8 cellular contexts compared by ENCODE assay signal in the genomic region with DNA sequence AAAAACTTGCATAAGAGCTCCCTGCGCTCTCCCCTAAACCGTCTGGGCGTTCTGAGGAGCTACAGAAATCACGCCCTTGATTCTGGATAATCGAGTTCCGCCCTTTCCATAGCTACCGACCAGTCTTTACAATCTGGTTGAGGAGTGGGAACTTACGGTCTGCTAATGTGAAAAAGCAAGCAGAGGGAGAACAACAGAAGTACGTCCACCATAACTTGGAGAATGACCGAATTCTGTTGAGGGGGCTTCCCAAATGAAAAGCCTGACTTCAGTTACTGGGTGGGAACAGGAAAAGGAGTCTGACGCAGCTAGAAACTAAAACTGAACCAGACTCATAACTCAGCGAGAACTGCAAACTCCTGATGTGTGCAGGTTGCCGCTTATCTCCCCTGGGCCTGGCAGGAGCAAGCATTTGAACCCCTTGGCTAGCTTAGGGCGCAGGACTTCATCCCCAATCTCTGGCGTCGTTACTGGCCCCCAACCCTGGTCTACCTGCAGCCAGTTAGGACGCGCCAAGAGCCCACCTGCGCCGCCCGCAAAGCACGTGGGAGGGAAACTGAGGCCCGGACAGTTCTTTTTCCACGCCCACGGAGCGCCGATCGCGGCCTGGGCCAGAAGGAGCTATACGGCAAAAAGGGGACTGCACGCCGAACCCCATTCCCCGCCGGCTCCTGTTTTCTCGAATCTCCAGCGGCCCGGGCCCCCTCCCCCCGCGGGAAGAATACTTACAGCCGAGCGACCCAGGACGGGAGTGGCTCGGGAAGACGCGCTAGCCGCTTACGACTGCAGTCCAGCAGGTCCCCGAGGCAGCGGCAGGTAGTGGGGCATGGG. TPM values are rescaled to one million over a fixed set of nuclear protein-coding genes. Genes with fewer than 3 reads are reported as not detected.
DNase-seq lines count a peak whose midpoint lies in the region; ATAC-seq and TF ChIP-seq lines count a peak whose summit lies in the region.

No MANE protein-coding gene starts in this region.

- H3K9me2 ChIP-seq in HCT116 (ENCODE audit: insufficient read depth) (no peaks in the 10 kb centered on the region), PC-9 (ENCODE audit: insufficient read depth) (no peaks in the 10 kb centered on the region)

- CTCF ChIA-PET in HCT116 (lab: Charles Lee) = interaction anchor here (0.8 kb wide), 1 partner anchor 12 kb away, joined by 3 read pairs; no protein-coding TSS in a partner anchor
- CTCF ChIA-PET in PC-9 (lab: Charles Lee) = interaction anchor here (0.5 kb wide), 1 partner anchor 121 kb away, joined by 7 read pairs; no protein-coding TSS in a partner anchor

- no peak for TF ChIP-seq EP300 in esophagus muscularis mucosa (IDR thresholded peaks at IDR 0.05)

- under 1% methylated on average over 48 of the region's 49 CpGs for WGBS in esophagus muscularis mucosa

- H3K4me3 ChIP-seq in HCT116 (replicated peaks in 1 of 2; ENCODE audit: low read depth in 1 of 2, low read length in 2 of 2) = peak overlapping the region; percentile 68 to 75
- peak overlapping the region; percentile 77 for H3K4me3 ChIP-seq in PC-9
- H3K4me3 ChIP-seq in esophagus muscularis mucosa = peak overlapping the region; percentile 84 to 95 (median 90)
- peak overlapping the region; percentile 90 to 95 for H3K4me3 ChIP-seq in muscle layer of duodenum (ENCODE audit: low read depth in 1 of 2, low read length in 2 of 2)

- H3K79me2 ChIP-seq in HCT116 (ENCODE audit: insufficient read depth, low read length) (peaks cover 52% of the 10 kb centered on the region), PC-9 (ENCODE audit: low read depth) (peaks cover 53% of the 10 kb centered on the region)

- H3K27me3 ChIP-seq in HCT116 (ENCODE audit: insufficient read depth, low read length) = no peaks in the 10 kb centered on the region
- H3K27me3 ChIP-seq in PC-9 (ENCODE audit: insufficient read depth, low read depth) = no peaks in the 10 kb centered on the region
- no peaks in the 10 kb centered on the region for H3K27me3 ChIP-seq in esophagus muscularis mucosa
- no peaks in the 10 kb centered on the region for H3K27me3 ChIP-seq in muscle layer of duodenum (ENCODE audit: low read depth, low read length)

- BruUV-seq in HCT116 (replicated peaks; lab: Mats Ljungman, UMichigan) (TSS peak; percentile 35), PC-9 (replicated peaks; lab: Mats Ljungman, UMichigan) (TSS peak; percentile 39)

- no peak overlapping the region for H2AFZ ChIP-seq in HCT116 (ENCODE audit: low read depth, low read length, poor library complexity, severe bottlenecking)
- H2AFZ ChIP-seq in PC-9 = peak overlapping the region; percentile 92

- POLR2A ChIA-PET in HCT116 (lab: Charles Lee) = no interaction called here
- POLR2A ChIA-PET in PC-9 (lab: Charles Lee; ENCODE audit: unreplicated experiment) = interaction anchor here (0.5 kb wide), 1 partner anchor 101 kb away, joined by 4 read pairs; no protein-coding TSS in a partner anchor

- no peak for TF ChIP-seq RAD21 in HCT116 (IDR thresholded peaks at IDR 0.05; ENCODE audit: low read depth)

- H3K27ac ChIP-seq in HCT116 (ENCODE audit: low read depth, low read length) (peak overlapping the region; percentile 70), PC-9 (peak overlapping the region; percentile 5), esophagus muscularis mucosa (replicated peaks in 1 of 4) (peak overlapping the region; percentile 97 to 99 (median 97)), muscle layer of duodenum (ENCODE audit: low read length) (peak overlapping the region; percentile 94)

- RAD21 ChIA-PET in HCT116 (lab: Charles Lee; ENCODE audit: low non-redundant PET in 1 of 2, low total read pairs in 2 of 2, uncharacterized antibody in 2 of 2, unreplicated experiment in 2 of 2) = no interaction called here

- TF ChIP-seq CTCF in HCT116 (IDR thresholded peaks at IDR 0.05 in 2 of 3, conservative IDR thresholded peaks at IDR 0.05 in 1 of 3; ENCODE audit: borderline replicate concordance in 1 of 3, insufficient read depth in 1 of 3, low read depth in 2 of 3, low read length in 2 of 3) (no peak), PC-9 (conservative IDR thresholded peaks at IDR 0.05) (no peak), esophagus muscularis mucosa (IDR thresholded peaks at IDR 0.05) (no peak)

- DNase-seq in EH (ENCODE audit: low read depth) (peak; percentile 50), HCT116 (ENCODE audit: low read depth, low spot score) (no peak), PC-9 (peak; percentile 12 to 40), esophagus muscularis mucosa (ENCODE audit: extremely low spot score) (no peak), T1000 (lab: John Stamatoyannopoulos, UW) (no peak)
- no peak for DNase-seq in effector CD8-positive, alpha-beta T cell (lab: John Stamatoyannopoulos, UW)

- H3K9ac ChIP-seq in HCT116 (ENCODE audit: low read length) = peak overlapping the region; percentile 77

- H3K36me3 ChIP-seq in HCT116 (ENCODE audit: control insufficient read depth in 1 of 2, insufficient read depth in 2 of 2, low read length in 2 of 2) = no peaks in the 10 kb centered on the region
- H3K36me3 ChIP-seq in PC-9 (ENCODE audit: low read depth) = no peaks in the 10 kb centered on the region
- H3K36me3 ChIP-seq in esophagus muscularis mucosa = no peaks in the 10 kb centered on the region
- H3K36me3 ChIP-seq in muscle layer of duodenum (ENCODE audit: control insufficient read depth in 1 of 2, insufficient read depth in 2 of 2, low read length in 2 of 2) = no peaks in the 10 kb centered on the region

- peak; percentile 39 for ATAC-seq in HCT116
- ATAC-seq in HG02678 (IDR thresholded peaks at IDR 0.05; ENCODE audit: unreplicated experiment) = no peak

- H4K20me1 ChIP-seq in HCT116 (ENCODE audit: insufficient read depth) (no peaks in the 10 kb centered on the region), PC-9 (ENCODE audit: insufficient read depth) (no peaks in the 10 kb centered on the region; the same call in 1 of the 2 replicates)

- H3K4me1 ChIP-seq in HCT116 (ENCODE audit: control insufficient read depth in 1 of 2, insufficient read depth in 2 of 2, low read length in 2 of 2) = peaks cover 4 to 15% of the 10 kb centered on the region in 2 experiments; a peak in 3 of 4 replicates
- peaks cover 44% of the 10 kb centered on the region for H3K4me1 ChIP-seq in PC-9 (replicated peaks; ENCODE audit: insufficient read depth)
- H3K4me1 ChIP-seq in esophagus muscularis mucosa = peaks cover 31 to 37% (median 33%) of the 10 kb centered on the region in 4 donors
- H3K4me1 ChIP-seq in muscle layer of duodenum (ENCODE audit: control insufficient read depth in 1 of 2, insufficient read depth in 2 of 2, low read length in 2 of 2) = peaks cover 3 to 22% of the 10 kb centered on the region in 2 donors

- TF ChIP-seq POLR2A in HCT116 (IDR thresholded peaks at IDR 0.05; ENCODE audit: borderline replicate concordance, extremely low read depth, insufficient read depth, insufficient read length) (no peak), esophagus muscularis mucosa (IDR thresholded peaks at IDR 0.05; ENCODE audit: low read depth) (no peak)

- peaks cover 8% of the 10 kb centered on the region for H3F3A ChIP-seq in PC-9 (ENCODE audit: insufficient read depth, low read depth)

- H3K4me2 ChIP-seq in HCT116 (ENCODE audit: low read length) (peak overlapping the region; percentile 74), PC-9 (peak overlapping the region; percentile 76)

- H3K9me3 ChIP-seq in HCT116 (ENCODE audit: control insufficient read depth in 1 of 2, insufficient read depth in 1 of 2, low read depth in 1 of 2, low read length in 2 of 2) = no peaks in the 10 kb centered on the region
- no peaks in the 10 kb centered on the region for H3K9me3 ChIP-seq in PC-9 (ENCODE audit: insufficient read depth, low read depth)
- H3K9me3 ChIP-seq in esophagus muscularis mucosa = no peaks in the 10 kb centered on the region
- H3K9me3 ChIP-seq in muscle layer of duodenum (ENCODE audit: control insufficient read depth in 1 of 2, low read length in 2 of 2) = no peaks in the 10 kb centered on the region

- intact Hi-C loops in HCT116 (cut with micrococcal nuclease) = no loop called here
- intact Hi-C loops in PC-9 (cut with micrococcal nuclease; ENCODE audit: unreplicated experiment) = loop anchor here (5.0 to 10.0 kb wide), 2 partner anchors 123 to 165 kb away; no protein-coding TSS in a partner anchor
- intact Hi-C loops in esophagus muscularis mucosa (cut with DNase I) = loop anchor here (2.0 to 10.0 kb wide), 4 partner anchors 37 to 385 kb away; no protein-coding TSS in a partner anchor

TF ChIP-seq in HCT116, 20 proteins besides CTCF, POLR2A, EP300 and RAD21:
- TF ChIP-seq, protein P1, sequence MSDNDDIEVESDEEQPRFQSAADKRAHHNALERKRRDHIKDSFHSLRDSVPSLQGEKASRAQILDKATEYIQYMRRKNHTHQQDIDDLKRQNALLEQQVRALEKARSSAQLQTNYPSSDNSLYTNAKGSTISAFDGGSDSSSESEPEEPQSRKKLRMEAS (IDR thresholded peaks at IDR 0.05) = 0 out of 2 replicates have a peak, but pooled peaks have one; percentile 37
- no peak for TF ChIP-seq ELF1 (IDR thresholded peaks at IDR 0.05; ENCODE audit: borderline replicate concordance, low read depth)

RNA-seq across cellular contexts. Expression of gene LRIG3, which starts 0.8 kb away (rescaled TPM):
- 11.1 TPM for total RNA-seq in HCT116 (2021; ENCODE audit: unreplicated experiment)
- 2.6 and 3.3 TPM in 2 replicates for polyA plus RNA-seq in HCT116 (2012)
- 8.8 and 10.6 TPM in 2 replicates for total RNA-seq in PC-9 (2021)
- 10 to 100 TPM; 42.4 to 56.5 (median 50.4) TPM for total RNA-seq in esophagus muscularis mucosa

Comparison
In these comparisons a context has a peak if more than half of its experiments do, and no peak if none do; other contexts are left out.
1. DNase-seq: peak in EH (single experiment) and PC-9 (2 of 2); none in HCT116 (single experiment), esophagus muscularis mucosa (single experiment), T1000 (single experiment) and effector CD8-positive, alpha-beta T cell (single experiment).
2. H3K27ac ChIP-seq: peak in every context shown above with its lines; median percentile 97 in esophagus muscularis mucosa; 94 in muscle layer of duodenum; 70 in HCT116; 5 in PC-9.
3. Peak in every context shown above with its lines, with median percentiles within 50 percentile points of each other: H3K4me3 ChIP-seq.